In the genomic region with DNA sequence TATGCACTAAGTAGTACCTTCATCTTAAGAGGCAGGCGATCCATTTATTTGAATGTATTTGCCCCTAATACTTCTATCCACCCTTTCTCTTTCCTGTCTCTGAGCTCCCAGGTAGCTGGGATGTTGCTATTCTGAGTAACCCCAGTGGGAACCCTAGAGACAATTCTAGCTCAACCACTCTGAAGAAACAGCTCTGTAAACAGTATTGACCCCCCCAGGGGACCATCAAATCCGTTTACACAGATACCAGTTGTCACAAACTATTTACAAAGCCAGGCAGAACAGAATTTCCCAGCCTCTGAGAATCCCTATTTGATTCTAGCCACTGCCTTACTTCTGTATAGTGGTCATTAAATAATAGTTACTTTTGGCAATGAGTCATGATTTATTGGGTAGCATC, we compare ENCODE assay signal across 13 cellular contexts.
DNase-seq lines count a peak whose midpoint lies in the region.
"Had no signal": no experiment of that assay in that cellular context is flagged by ENCODE, and none has a peak within 500 bp of the region (broad histone marks: within the 10 kb centered on the region; RNA-seq: fewer than 3 reads in every experiment).

No MANE protein-coding gene starts in this region.

- H3K27ac ChIP-seq in BLaER1 = no peak overlapping the region
- H3K27ac ChIP-seq: SJCRH30 had no signal

- H4K20me1 ChIP-seq in BLaER1 = no peaks in the 10 kb centered on the region

- no peak overlapping the region for H3K9ac ChIP-seq in BLaER1

- no peaks in the 10 kb centered on the region for H3K9me3 ChIP-seq in BLaER1
- H3K9me3 ChIP-seq: SJCRH30 had no signal

- H3K4me3 ChIP-seq in BLaER1 = no peak overlapping the region
- H3K4me3 ChIP-seq: SJCRH30 had no signal

- H3K4me2 ChIP-seq in BLaER1 = 0 out of 2 replicates have a peak overlapping the region, but pooled peaks have one; percentile 12

- peak; percentile 5 for DNase-seq in ELF-1 (ENCODE audit: low read depth, low spot score)
- peak; percentile 56 to 57 for DNase-seq in NCI-H1930 (lab: John Stamatoyannopoulos, UW)
- DNase-seq in iPS-NIHi11 (ENCODE audit: low spot score) = peak; percentile 4
- no peak for DNase-seq in kidney tubule cell (ENCODE audit: low spot score)
- DNase-seq in activated CD4-positive, alpha-beta T cell treated with anti-CD3 and anti-CD28 coated beads for 4 hours = no peak
- DNase-seq in SW 1271 (lab: John Stamatoyannopoulos, UW) = no peak
- DNase-seq in Kasumi-1 (lab: John Stamatoyannopoulos, UW) = no peak
- DNase-seq: H9, IMR-90, NCI-H1694 treated with DMSO at 0.1 percent for 48 hours, NCI-H446 had no signal

- H3K36me3 ChIP-seq in BLaER1 = no peaks in the 10 kb centered on the region
- H3K36me3 ChIP-seq: SJCRH30 had no signal

- no peaks in the 10 kb centered on the region for H3K27me3 ChIP-seq in BLaER1
- H3K27me3 ChIP-seq: SJCRH30 had no signal

- H3K4me1 ChIP-seq in BLaER1 = peaks cover 4% of the 10 kb centered on the region
- H3K4me1 ChIP-seq: SJCRH30 had no signal

Comparison
In these comparisons a context has a peak if more than half of its experiments do, and no peak if none do; other contexts are left out.
1. DNase-seq: peak in ELF-1 (single experiment), NCI-H1930 (2 of 2) and iPS-NIHi11 (single experiment); none in kidney tubule cell (single experiment), activated CD4-positive, alpha-beta T cell treated with anti-CD3 and anti-CD28 coated beads for 4 hours (0 of 2), SW 1271 (0 of 2) and Kasumi-1 (0 of 2).